24 cellular contexts compared by ENCODE assay signal in genomic region chr19:6988257-6988656, GRCh38. TPM values are rescaled to one million over a fixed set of nuclear protein-coding genes. Genes with fewer than 3 reads are reported as not detected.
"Had no signal": no experiment of that assay in that cellular context is flagged by ENCODE, and none has a peak within 500 bp of the region (broad histone marks: within the 10 kb centered on the region; RNA-seq: fewer than 3 reads in every experiment).

No MANE protein-coding gene starts in this region.

- DNase-seq: cortex of kidney; effector memory CD4-positive, alpha-beta T cell; esophagus squamous epithelium; foreskin fibroblast; kidney; left cardiac atrium; left ventricle myocardium inferior; mesenchymal stem cell; midbrain; nucleus accumbens; ovary; right cardiac atrium; small intestine; stimulated activated CD4-positive, alpha-beta T cell treated with anti-CD3 and anti-CD28 coated beads, Interleukin-12 subunit alpha, Interleukin-12 subunit beta, amount 100 ng/mL, for 4 hours; stimulated activated naive CD8-positive, alpha-beta T cell treated with anti-CD3 and anti-CD28 coated beads, Interleukin-15, Interleukin-2, amounts not matched to agents 100 U/mL and 50 U/mL, for 24 hours; thyroid gland had no signal

- H3K27ac Mint-ChIP-seq: natural killer cell treated with Interleukin-12 subunit alpha and Interleukin-12 subunit beta and Interleukin-15 and Interleukin-18, amount 100 ng/mL, for 72 hours; neural progenitor cell; progenitor cell of endocrine pancreas had no signal

- H3K4me1 Mint-ChIP-seq: neural progenitor cell had no signal

- H3K4me2 ChIP-seq: neural progenitor cell had no signal

- H3K4me3 Mint-ChIP-seq: natural killer cell treated with Interleukin-12 subunit alpha and Interleukin-12 subunit beta and Interleukin-15 and Interleukin-18, amount 100 ng/mL, for 72 hours; neural progenitor cell had no signal

- H3K4me1 ChIP-seq: esophagus squamous epithelium, left ventricle myocardium inferior, neural progenitor cell, suprapubic skin, thyroid gland, upper lobe of left lung, vagina had no signal

- H3K4me3 ChIP-seq: esophagus squamous epithelium, left ventricle myocardium inferior, lung, neural progenitor cell, ovary, suprapubic skin, thyroid gland, upper lobe of left lung, vagina had no signal

- ATAC-seq: left cardiac atrium; natural killer cell treated with Interleukin-12 subunit alpha and Interleukin-12 subunit beta and Interleukin-15 and Interleukin-18, amount 100 ng/mL, for 72 hours; right cardiac atrium; stimulated activated naive CD8-positive, alpha-beta T cell treated with anti-CD3 and anti-CD28 coated beads, Interleukin-15, Interleukin-2, amounts not matched to agents 100 U/mL and 50 U/mL, for 24 hours had no signal

- H2AFZ ChIP-seq: neural progenitor cell had no signal

- H3K27ac ChIP-seq: esophagus squamous epithelium, left ventricle myocardium inferior, neural progenitor cell, ovary, suprapubic skin, thyroid gland, upper lobe of left lung, vagina had no signal

- FAIRE-seq: kidney, small intestine had no signal

- H3K27me3 Mint-ChIP-seq: progenitor cell of endocrine pancreas had no signal

- H3K36me3 ChIP-seq: esophagus squamous epithelium, left ventricle myocardium inferior, neural progenitor cell, ovary, suprapubic skin, thyroid gland, upper lobe of left lung, vagina had no signal

- H3K27me3 ChIP-seq: neural progenitor cell, ovary, suprapubic skin, thyroid gland, upper lobe of left lung, vagina had no signal

- H3K9me3 ChIP-seq: thyroid gland had no signal

- H3K9ac ChIP-seq: neural progenitor cell had no signal

RNA-seq across cellular contexts. Expression of gene MBD3L2B, which starts 33.0 kb away (rescaled TPM):
- total RNA-seq: epithelial cell of proximal tubule; esophagus squamous epithelium; kidney; left cardiac atrium; left ventricle myocardium inferior; lung; natural killer cell treated with Interleukin-12 subunit alpha and Interleukin-12 subunit beta and Interleukin-15 and Interleukin-18, amount 100 ng/mL, for 72 hours; ovary; progenitor cell of endocrine pancreas; right cardiac atrium; suprapubic skin; thyroid gland; upper lobe of left lung; vagina had no signal
- polyA plus RNA-seq: lung, ovary, right cardiac atrium, small intestine had no signal

RNA-seq across cellular contexts. Expression of gene MBD3L5, which starts 42.1 kb away (rescaled TPM):
- total RNA-seq: epithelial cell of proximal tubule; esophagus squamous epithelium; kidney; left cardiac atrium; left ventricle myocardium inferior; lung; natural killer cell treated with Interleukin-12 subunit alpha and Interleukin-12 subunit beta and Interleukin-15 and Interleukin-18, amount 100 ng/mL, for 72 hours; ovary; progenitor cell of endocrine pancreas; right cardiac atrium; suprapubic skin; thyroid gland; upper lobe of left lung; vagina had no signal
- polyA plus RNA-seq: lung, ovary, right cardiac atrium, small intestine had no signal

RNA-seq across cellular contexts. Expression of gene MBD3L4, which starts 51.7 kb away (rescaled TPM):
- total RNA-seq: epithelial cell of proximal tubule; esophagus squamous epithelium; kidney; left cardiac atrium; left ventricle myocardium inferior; lung; natural killer cell treated with Interleukin-12 subunit alpha and Interleukin-12 subunit beta and Interleukin-15 and Interleukin-18, amount 100 ng/mL, for 72 hours; ovary; progenitor cell of endocrine pancreas; right cardiac atrium; suprapubic skin; thyroid gland; upper lobe of left lung; vagina had no signal
- polyA plus RNA-seq: lung, ovary, right cardiac atrium, small intestine had no signal
